24 cellular contexts compared by ENCODE assay signal in the genomic region with DNA sequence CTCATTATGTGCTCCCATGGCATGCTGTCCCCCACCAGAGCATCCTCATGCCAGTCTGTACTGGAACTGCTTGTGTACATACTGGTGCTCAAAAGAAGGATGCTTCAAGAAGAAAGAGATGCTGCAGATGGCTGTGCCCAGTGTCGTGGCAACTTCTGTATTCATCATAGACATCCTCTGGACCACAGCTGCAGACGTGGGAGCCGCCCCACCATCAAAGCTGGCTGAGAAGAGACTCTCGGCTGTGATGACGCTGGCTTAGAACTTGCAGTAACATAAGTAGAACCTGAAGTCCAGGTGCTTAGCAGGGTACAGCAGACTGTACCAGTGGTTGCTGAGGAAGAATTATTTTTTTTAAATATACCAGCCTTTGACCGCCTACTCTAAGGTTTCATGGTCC.
"Had no signal": no experiment of that assay in that cellular context is flagged by ENCODE, and none has a peak within 500 bp of the region (broad histone marks: within the 10 kb centered on the region; RNA-seq: fewer than 3 reads in every experiment).

No MANE protein-coding gene starts in this region.

- H3K4me3 Mint-ChIP-seq: mesothelial cell of epicardium; naive B cell; natural killer cell; stimulated activated memory B cell treated with anti-CD40 and anti-IgM and Interleukin-4, amounts not matched to agents 10 μg/mL and 1 μg/mL and 100 μg/mL, for 72 hours; stimulated activated naive CD8-positive, alpha-beta T cell treated with anti-CD3 and anti-CD28 coated beads, Interleukin-15, amount 100 ng/mL, for 72 hours had no signal

- FAIRE-seq: pancreas, small intestine had no signal

- H3K27ac Mint-ChIP-seq: mesothelial cell of epicardium; naive B cell; natural killer cell; stimulated activated memory B cell treated with anti-CD40 and anti-IgM and Interleukin-4, amounts not matched to agents 10 μg/mL and 1 μg/mL and 100 μg/mL, for 72 hours; stimulated activated naive CD8-positive, alpha-beta T cell treated with anti-CD3 and anti-CD28 coated beads, Interleukin-15, amount 100 ng/mL, for 72 hours had no signal

- H3K27me3 Mint-ChIP-seq: stimulated activated memory B cell treated with anti-CD40 and anti-IgM and Interleukin-4, amounts not matched to agents 10 μg/mL and 1 μg/mL and 100 μg/mL, for 72 hours had no signal

- H3K36me3 Mint-ChIP-seq: natural killer cell; stimulated activated memory B cell treated with anti-CD40 and anti-IgM and Interleukin-4, amounts not matched to agents 10 μg/mL and 1 μg/mL and 100 μg/mL, for 72 hours had no signal

- H3K4me1 Mint-ChIP-seq: stimulated activated naive CD8-positive, alpha-beta T cell treated with anti-CD3 and anti-CD28 coated beads, Interleukin-15, amount 100 ng/mL, for 72 hours had no signal

- DNase-seq: islet precursor cell; left ventricle myocardium inferior; mesendoderm; naive B cell; natural killer cell; pancreas; retina; sigmoid colon; small intestine; stimulated activated CD4-positive, alpha-beta T cell treated with anti-CD3 and anti-CD28 coated beads, Interleukin-1b, Interleukin-23, amount 100 ng/mL, for 48 hours; stimulated activated CD4-positive, alpha-beta T cell treated with anti-CD3 and anti-CD28 coated beads, Interleukin-2, amount 100 ng/mL, for 48 hours; stimulated activated CD4-positive, alpha-beta T cell treated with anti-CD3 and anti-CD28 coated beads, Interleukin-4, amount 100 ng/mL, for 4 hours; stimulated activated CD8-positive, alpha-beta memory T cell treated with anti-CD3 and anti-CD28 coated beads, Interleukin-4, amount 100 ng/mL, for 48 hours; stimulated activated naive CD4-positive, alpha-beta T cell treated with Interleukin-2 at 50 U/mL for 16 hours; stimulated activated naive CD8-positive, alpha-beta T cell treated with anti-CD3 and anti-CD28 coated beads, Interleukin-15, amount 100 ng/mL, for 72 hours; testis; thyroid gland; transverse colon; upper lobe of left lung had no signal

- H3K27ac ChIP-seq: hepatocyte, left ventricle myocardium inferior, pancreas, prostate gland, sigmoid colon, thyroid gland, transverse colon, vagina had no signal
